ENCODE assay signal across 1 cellular context in the genomic region with DNA sequence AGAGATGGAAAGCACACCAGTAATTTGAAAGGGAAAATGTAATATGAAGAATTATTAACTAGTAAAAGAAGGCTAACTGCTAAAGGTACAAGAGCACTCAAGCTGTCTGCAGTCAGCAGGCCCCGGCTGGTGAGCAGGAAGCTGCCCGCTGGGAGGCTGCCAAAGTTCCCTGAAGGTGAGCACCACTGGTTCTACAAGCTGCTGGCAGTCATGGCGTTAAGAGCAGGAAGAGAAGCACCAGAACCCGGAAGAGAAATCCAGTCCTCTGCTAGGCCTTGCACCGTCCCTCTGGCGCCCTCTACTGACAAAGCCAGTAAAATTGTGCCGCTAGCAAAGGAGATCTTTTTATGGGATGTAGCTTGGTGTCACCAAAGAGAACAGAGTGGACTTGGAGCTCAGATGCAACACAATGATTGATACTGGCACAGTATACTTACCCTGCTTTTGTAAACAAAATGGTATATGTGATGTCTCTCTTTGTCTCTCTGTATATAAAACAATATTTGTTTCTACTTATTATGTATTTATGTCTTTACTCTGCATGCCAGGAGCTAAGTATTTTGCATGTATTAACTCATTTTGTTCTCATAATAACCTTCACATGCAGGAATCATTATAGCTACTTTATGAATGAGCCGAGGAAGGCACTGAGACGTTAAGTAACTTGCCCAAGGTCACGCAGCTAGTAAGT.
TF ChIP-seq lines count a peak whose summit lies in the region.

No MANE protein-coding gene starts in this region.

TF ChIP-seq in H1, 55 proteins besides CTCF, POLR2A, EP300 and RAD21:
- TF ChIP-seq SIN3A (conservative IDR thresholded peaks at IDR 0.05 in 1 of 2, IDR thresholded peaks at IDR 0.05 in 1 of 2; ENCODE audit: low read depth in 1 of 2, low read length in 2 of 2), result 0 out of 4 replicates have a peak, but pooled peaks of 1 of the 2 experiments have one; percentile 20
- no peak for TF ChIP-seq USF2 (IDR thresholded peaks at IDR 0.05; ENCODE audit: low read length)
- TF ChIP-seq SUZ12 (IDR thresholded peaks at IDR 0.05; ENCODE audit: low read length), result no peak
- no peak for TF ChIP-seq SP2 (IDR thresholded peaks at IDR 0.05; ENCODE audit: low read length)
- peak; percentile 58 for TF ChIP-seq CREB1 (IDR thresholded peaks at IDR 0.05)
- no peak for TF ChIP-seq CHD7 (IDR thresholded peaks at IDR 0.05; ENCODE audit: insufficient replicate concordance, low read length)
- TF ChIP-seq YY1 (IDR thresholded peaks at IDR 0.05; ENCODE audit: low read depth, low read length), result peak; percentile 84
- no peak for TF ChIP-seq GTF2F1 (IDR thresholded peaks at IDR 0.05; ENCODE audit: borderline replicate concordance, low read depth, low read length)
- no peak for TF ChIP-seq PHF8 (conservative IDR thresholded peaks at IDR 0.05; ENCODE audit: low read depth, low read length)
- TF ChIP-seq ATF2 (IDR thresholded peaks at IDR 0.05; ENCODE audit: low read length), result 0 out of 2 replicates have a peak, but pooled peaks have one; percentile 78
- TF ChIP-seq JUN (IDR thresholded peaks at IDR 0.05; ENCODE audit: low read depth, low read length), result no peak
- no peak for TF ChIP-seq TBP (IDR thresholded peaks at IDR 0.05; ENCODE audit: low read depth, low read length)
- peak; percentile 45; the same call in 1 of the 2 replicates for TF ChIP-seq EGR1 (IDR thresholded peaks at IDR 0.05; ENCODE audit: borderline replicate concordance, low read depth, low read length)
- TF ChIP-seq ASH2L (IDR thresholded peaks at IDR 0.05; ENCODE audit: low read length), result peak; percentile 27
- TF ChIP-seq JUND (IDR thresholded peaks at IDR 0.05; ENCODE audit: low read length), result 0 out of 2 replicates have a peak, but pooled peaks have one; percentile 7
TF ChIP-seq in H1: peak in this region for 7.
